Comparison of ENCODE assay signal across 1 cellular context in the genomic region with DNA sequence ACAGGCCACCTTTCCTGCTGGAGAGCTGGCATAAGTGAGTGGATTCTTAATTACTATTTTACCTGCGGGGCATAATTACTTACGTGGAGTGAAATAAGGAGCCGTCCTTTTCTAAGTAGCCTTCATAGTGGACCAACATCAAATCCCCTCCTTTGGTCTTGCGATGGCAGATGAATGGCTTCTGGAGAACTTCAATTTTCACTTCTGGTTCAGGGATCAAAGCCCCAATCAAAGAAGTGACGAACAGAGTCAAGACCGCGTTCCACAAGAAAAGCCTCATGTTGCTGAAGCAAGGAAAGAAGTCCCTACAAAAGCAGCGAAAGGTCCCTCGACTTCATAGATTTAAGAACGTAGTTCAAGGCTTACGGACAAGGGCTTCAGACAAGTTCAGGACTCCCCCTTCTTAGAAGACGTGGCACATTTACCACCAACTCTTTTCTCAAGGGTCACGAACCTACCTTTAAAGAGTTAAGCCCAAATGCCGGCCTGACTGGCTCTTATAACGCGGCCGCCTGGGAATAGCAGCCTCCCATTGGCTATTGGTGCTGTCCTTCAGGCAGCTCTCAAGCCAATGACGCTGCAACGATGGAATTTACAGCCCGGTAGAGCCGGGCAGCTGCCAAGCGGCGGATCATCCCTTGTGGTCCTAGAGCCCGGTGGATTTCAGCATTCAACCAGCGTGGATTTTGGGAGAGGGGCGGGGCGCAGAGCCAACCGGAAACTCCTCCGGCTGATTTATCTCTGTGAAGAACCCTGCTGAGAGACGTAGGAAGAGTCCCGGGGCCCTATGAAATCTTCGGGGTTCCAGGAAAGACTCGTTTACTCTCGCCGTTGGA.
A peak's percentile ranks its signal among the peaks of the same experiment; 100 is the strongest.
TF ChIP-seq lines count a peak whose summit lies in the region.

Gene FKBP14 (minus strand): TSS at position 474 of the 836 bp plus-strand sequence. CDS start 194 bp downstream, at position 280.

TF ChIP-seq in HepG2, 621 proteins besides CTCF, POLR2A, EP300 and RAD21 (continued from another document and continues in another):
- no peak for TF ChIP-seq AHDC1 (CRISPR knock-in tag; IDR thresholded peaks at IDR 0.05; ENCODE audit: borderline replicate concordance)
- TF ChIP-seq SCMH1 (CRISPR knock-in tag; IDR thresholded peaks at IDR 0.05; ENCODE audit: borderline replicate concordance), result no peak
- TF ChIP-seq ZNF841 (CRISPR knock-in tag; IDR thresholded peaks at IDR 0.05; ENCODE audit: borderline replicate concordance), result no peak
- TF ChIP-seq, protein P1, sequence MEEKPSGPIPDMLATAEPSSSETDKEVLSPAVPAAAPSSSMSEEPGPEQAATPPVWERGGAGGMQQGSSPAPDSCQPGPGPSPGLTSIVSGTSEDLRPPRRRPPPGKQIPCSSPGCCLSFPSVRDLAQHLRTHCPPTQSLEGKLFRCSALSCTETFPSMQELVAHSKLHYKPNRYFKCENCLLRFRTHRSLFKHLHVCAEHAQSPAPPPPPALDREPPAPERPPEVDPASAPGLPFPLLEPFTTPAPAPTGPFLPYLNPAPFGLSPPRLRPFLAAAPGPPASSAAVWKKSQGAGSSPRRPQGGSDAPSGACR (CRISPR knock-in tag; IDR thresholded peaks at IDR 0.05), result no peak
- TF ChIP-seq ZNF761 (CRISPR knock-in tag; conservative IDR thresholded peaks at IDR 0.05), result no peak
- TF ChIP-seq GTF2F1 (IDR thresholded peaks at IDR 0.05; ENCODE audit: low read length), result no peak
- peak; percentile 65; the same call in 1 of the 2 replicates for TF ChIP-seq ZMYM3 (CRISPR knock-in tag; IDR thresholded peaks at IDR 0.05)
- no peak for TF ChIP-seq MAZ (IDR thresholded peaks at IDR 0.05; ENCODE audit: borderline replicate concordance, low read depth, low read length)
- TF ChIP-seq MAZ (CRISPR knock-in tag; IDR thresholded peaks at IDR 0.05; ENCODE audit: low read depth), result peak; percentile 40; the same call in 1 of the 2 replicates
- TF ChIP-seq ZNF34 (CRISPR knock-in tag; IDR thresholded peaks at IDR 0.05; ENCODE audit: borderline replicate concordance), result no peak
- no peak for TF ChIP-seq ZNF180 (CRISPR knock-in tag; IDR thresholded peaks at IDR 0.05; ENCODE audit: borderline replicate concordance, low read depth)
- no peak for TF ChIP-seq PHF5A (CRISPR knock-in tag; IDR thresholded peaks at IDR 0.05; ENCODE audit: low read depth, unreplicated experiment)
- no peak for TF ChIP-seq NCOA1 (CRISPR knock-in tag; IDR thresholded peaks at IDR 0.05)
- TF ChIP-seq ZBTB2 (CRISPR knock-in tag; IDR thresholded peaks at IDR 0.05; ENCODE audit: low read depth), result no peak
- no peak for TF ChIP-seq NFIB (CRISPR knock-in tag; IDR thresholded peaks at IDR 0.05; ENCODE audit: borderline replicate concordance)
- no peak for TF ChIP-seq ESRRA (CRISPR knock-in tag; IDR thresholded peaks at IDR 0.05; ENCODE audit: low read depth)
- TF ChIP-seq, protein P2, sequence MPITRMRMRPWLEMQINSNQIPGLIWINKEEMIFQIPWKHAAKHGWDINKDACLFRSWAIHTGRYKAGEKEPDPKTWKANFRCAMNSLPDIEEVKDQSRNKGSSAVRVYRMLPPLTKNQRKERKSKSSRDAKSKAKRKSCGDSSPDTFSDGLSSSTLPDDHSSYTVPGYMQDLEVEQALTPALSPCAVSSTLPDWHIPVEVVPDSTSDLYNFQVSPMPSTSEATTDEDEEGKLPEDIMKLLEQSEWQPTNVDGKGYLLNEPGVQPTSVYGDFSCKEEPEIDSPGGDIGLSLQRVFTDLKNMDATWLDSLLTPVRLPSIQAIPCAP (CRISPR knock-in tag; IDR thresholded peaks at IDR 0.05; ENCODE audit: low read depth), result no peak
- TF ChIP-seq, protein P3, sequence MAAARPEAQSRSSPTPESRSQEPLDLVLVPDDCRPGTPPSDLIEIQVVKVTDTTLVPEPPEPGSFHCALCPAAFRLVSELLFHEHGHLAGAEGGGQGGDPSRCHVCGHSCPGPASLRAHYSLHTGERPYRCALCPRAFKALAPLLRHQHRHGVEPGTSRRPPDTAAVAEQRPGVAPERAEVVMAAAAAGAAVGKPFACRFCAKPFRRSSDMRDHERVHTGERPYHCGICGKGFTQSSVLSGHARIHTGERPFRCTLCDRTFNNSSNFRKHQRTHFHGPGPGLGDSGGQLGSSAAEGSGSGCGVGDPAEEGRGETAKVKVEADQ (CRISPR knock-in tag; IDR thresholded peaks at IDR 0.05; ENCODE audit: borderline replicate concordance), result no peak
- no peak for TF ChIP-seq SMAD1 (CRISPR knock-in tag; IDR thresholded peaks at IDR 0.05; ENCODE audit: borderline replicate concordance, low read depth)
- no peak for TF ChIP-seq MED13 (CRISPR knock-in tag; IDR thresholded peaks at IDR 0.05)
- no peak for TF ChIP-seq SUZ12 (IDR thresholded peaks at IDR 0.05; ENCODE audit: low read depth, low read length)
- TF ChIP-seq HINFP (CRISPR knock-in tag; IDR thresholded peaks at IDR 0.05; ENCODE audit: low read depth), result no peak
- TF ChIP-seq PCBP1 (IDR thresholded peaks at IDR 0.05; ENCODE audit: borderline replicate concordance, low read depth, low read length), result 0 out of 2 replicates have a peak, but pooled peaks have one; percentile 52
- TF ChIP-seq ZNF777 (CRISPR knock-in tag; IDR thresholded peaks at IDR 0.05), result peak; percentile 11; the same call in 1 of the 2 replicates
- peak; percentile 36; the same call in 1 of the 2 replicates for TF ChIP-seq NFKBIZ (CRISPR knock-in tag; IDR thresholded peaks at IDR 0.05)
- TF ChIP-seq HNF4G (IDR thresholded peaks at IDR 0.05; ENCODE audit: borderline replicate concordance, low read depth, low read length), result no peak
- TF ChIP-seq HNF4G (CRISPR knock-in tag; IDR thresholded peaks at IDR 0.05; ENCODE audit: borderline replicate concordance, low read depth), result no peak
- 0 out of 2 replicates have a peak, but pooled peaks have one; percentile 11 for TF ChIP-seq TEF (CRISPR knock-in tag; IDR thresholded peaks at IDR 0.05)
- no peak for TF ChIP-seq MAFF (IDR thresholded peaks at IDR 0.05; ENCODE audit: low read depth, low read length)
- no peak for TF ChIP-seq REXO4 (CRISPR knock-in tag; IDR thresholded peaks at IDR 0.05; ENCODE audit: borderline replicate concordance)
- TF ChIP-seq CREB1 (IDR thresholded peaks at IDR 0.05), result peak; percentile 82
- TF ChIP-seq CREB1 (CRISPR knock-in tag; IDR thresholded peaks at IDR 0.05), result peak; percentile 82
- TF ChIP-seq, protein P4, sequence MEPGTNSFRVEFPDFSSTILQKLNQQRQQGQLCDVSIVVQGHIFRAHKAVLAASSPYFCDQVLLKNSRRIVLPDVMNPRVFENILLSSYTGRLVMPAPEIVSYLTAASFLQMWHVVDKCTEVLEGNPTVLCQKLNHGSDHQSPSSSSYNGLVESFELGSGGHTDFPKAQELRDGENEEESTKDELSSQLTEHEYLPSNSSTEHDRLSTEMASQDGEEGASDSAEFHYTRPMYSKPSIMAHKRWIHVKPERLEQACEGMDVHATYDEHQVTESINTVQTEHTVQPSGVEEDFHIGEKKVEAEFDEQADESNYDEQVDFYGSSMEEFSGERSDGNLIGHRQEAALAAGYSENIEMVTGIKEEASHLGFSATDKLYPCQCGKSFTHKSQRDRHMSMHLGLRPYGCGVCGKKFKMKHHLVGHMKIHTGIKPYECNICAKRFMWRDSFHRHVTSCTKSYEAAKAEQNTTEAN (CRISPR knock-in tag; conservative IDR thresholded peaks at IDR 0.05), result no peak
- TF ChIP-seq, protein P5, sequence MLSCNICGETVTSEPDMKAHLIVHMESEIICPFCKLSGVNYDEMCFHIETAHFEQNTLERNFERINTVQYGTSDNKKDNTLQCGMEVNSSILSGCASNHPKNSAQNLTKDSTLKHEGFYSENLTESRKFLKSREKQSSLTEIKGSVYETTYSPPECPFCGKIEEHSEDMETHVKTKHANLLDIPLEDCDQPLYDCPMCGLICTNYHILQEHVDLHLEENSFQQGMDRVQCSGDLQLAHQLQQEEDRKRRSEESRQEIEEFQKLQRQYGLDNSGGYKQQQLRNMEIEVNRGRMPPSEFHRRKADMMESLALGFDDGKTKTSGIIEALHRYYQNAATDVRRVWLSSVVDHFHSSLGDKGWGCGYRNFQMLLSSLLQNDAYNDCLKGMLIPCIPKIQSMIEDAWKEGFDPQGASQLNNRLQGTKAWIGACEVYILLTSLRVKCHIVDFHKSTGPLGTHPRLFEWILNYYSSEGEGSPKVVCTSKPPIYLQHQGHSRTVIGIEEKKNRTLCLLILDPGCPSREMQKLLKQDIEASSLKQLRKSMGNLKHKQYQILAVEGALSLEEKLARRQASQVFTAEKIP (CRISPR knock-in tag; IDR thresholded peaks at IDR 0.05; ENCODE audit: borderline replicate concordance), result no peak
- TF ChIP-seq, protein P6, sequence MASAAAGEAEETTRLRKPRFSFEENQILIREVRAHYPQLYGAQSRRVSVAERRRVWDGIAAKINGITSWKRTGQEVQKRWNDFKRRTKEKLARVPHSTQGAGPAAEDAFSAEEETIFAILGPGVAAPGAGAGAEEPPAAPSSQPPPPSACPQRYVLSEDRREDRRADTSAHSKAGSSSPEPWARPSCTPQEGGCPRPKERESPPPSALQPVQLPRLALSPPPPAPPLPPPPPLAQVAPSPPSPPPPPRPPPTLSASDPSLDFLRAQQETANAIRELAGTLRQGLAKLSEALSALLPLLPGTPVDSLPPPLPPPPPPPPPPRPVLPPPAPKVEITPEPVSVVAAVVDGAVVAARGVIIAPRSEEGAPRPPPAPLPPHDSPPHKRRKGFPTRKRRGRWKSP (CRISPR knock-in tag; IDR thresholded peaks at IDR 0.05), result no peak
- TF ChIP-seq, protein P7, sequence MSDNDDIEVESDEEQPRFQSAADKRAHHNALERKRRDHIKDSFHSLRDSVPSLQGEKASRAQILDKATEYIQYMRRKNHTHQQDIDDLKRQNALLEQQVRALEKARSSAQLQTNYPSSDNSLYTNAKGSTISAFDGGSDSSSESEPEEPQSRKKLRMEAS (IDR thresholded peaks at IDR 0.05), result peak; percentile 82
- TF ChIP-seq ZNF333 (CRISPR knock-in tag; IDR thresholded peaks at IDR 0.05; ENCODE audit: borderline replicate concordance), result no peak
- no peak for TF ChIP-seq ZNF720 (CRISPR knock-in tag; IDR thresholded peaks at IDR 0.05)
- no peak for TF ChIP-seq CBX5 (CRISPR knock-in tag; IDR thresholded peaks at IDR 0.05; ENCODE audit: borderline replicate concordance)
- TF ChIP-seq HOXA9 (CRISPR knock-in tag; IDR thresholded peaks at IDR 0.05; ENCODE audit: borderline replicate concordance), result no peak
- TF ChIP-seq ZNF232 (CRISPR knock-in tag; IDR thresholded peaks at IDR 0.05; ENCODE audit: borderline replicate concordance), result no peak
